Comparison of ENCODE assay signal across 8 cellular contexts in genomic region chr2:118309201-118310015, GRCh38.
A peak's percentile ranks its signal among the peaks of the same experiment; 100 is the strongest.
DNase-seq lines count a peak whose midpoint lies in the region; ATAC-seq, FAIRE-seq and TF ChIP-seq lines count a peak whose summit lies in the region.

No MANE protein-coding gene starts in this region.

- CTCF ChIA-PET in Calu3 (lab: Charles Lee): interaction anchor here (0.6 kb wide), 1 partner anchor 34 kb away, joined by 10 read pairs; no protein-coding TSS in a partner anchor

- H3K36me3 ChIP-seq in RWPE2 (ENCODE audit: low read depth): no peaks in the 10 kb centered on the region
- no peaks in the 10 kb centered on the region for H3K36me3 ChIP-seq in esophagus squamous epithelium

- no peak overlapping the region for H3K27ac Mint-ChIP-seq in Calu3 (ENCODE audit: unreplicated experiment)
- peak overlapping the region; percentile 95 for H3K27ac Mint-ChIP-seq in progenitor cell of endocrine pancreas
- no peak overlapping the region for H3K27ac Mint-ChIP-seq in HFFc6

- ATAC-seq in RWPE2 (ENCODE audit: low read depth) (peak; percentile 12; the same call in 1 of the 3 replicates), HG02678 (IDR thresholded peaks at IDR 0.05; ENCODE audit: unreplicated experiment) (no peak)

- H3K4me1 Mint-ChIP-seq in Calu3 (ENCODE audit: low read depth, unreplicated experiment) (no peaks in the 10 kb centered on the region), progenitor cell of endocrine pancreas (ENCODE audit: low read depth) (peaks cover 14% of the 10 kb centered on the region), HFFc6 (ENCODE audit: low read depth) (no peaks in the 10 kb centered on the region)

- intact Hi-C loops in Calu3 (cut with micrococcal nuclease; ENCODE audit: unreplicated experiment): no loop called here
- intact Hi-C loops in esophagus squamous epithelium (cut with DNase I): no loop called here

- no TSS peak for BruUV-seq in Calu3 (replicated peaks; lab: Mats Ljungman, UMichigan)

- H3K4me3 ChIP-seq in RWPE2 (ENCODE audit: severe bottlenecking): peak overlapping the region; percentile 37
- peak overlapping the region; percentile 36 to 73 (median 56) for H3K4me3 ChIP-seq in esophagus squamous epithelium

- H3K9me3 ChIP-seq in RWPE2 (ENCODE audit: severe bottlenecking): no peaks in the 10 kb centered on the region
- H3K9me3 ChIP-seq in esophagus squamous epithelium: no peaks in the 10 kb centered on the region

- peak overlapping the region; percentile 68 for H3K4me3 Mint-ChIP-seq in Calu3 (ENCODE audit: low read depth, unreplicated experiment)
- peak overlapping the region; percentile 81 for H3K4me3 Mint-ChIP-seq in progenitor cell of endocrine pancreas (ENCODE audit: low read depth)
- no peak overlapping the region for H3K4me3 Mint-ChIP-seq in HFFc6

- H3K9me3 Mint-ChIP-seq in Calu3 (ENCODE audit: low read depth, unreplicated experiment) (no peaks in the 10 kb centered on the region), progenitor cell of endocrine pancreas (ENCODE audit: low read depth) (no peaks in the 10 kb centered on the region), HFFc6 (peaks cover 4% of the 10 kb centered on the region; the same call in 1 of the 2 replicates)

- no peaks in the 10 kb centered on the region for H3K4me1 ChIP-seq in RWPE2 (ENCODE audit: insufficient read depth, poor library complexity, severe bottlenecking)
- H3K4me1 ChIP-seq in esophagus squamous epithelium: peaks cover 0 to 19% (median 0%) of the 10 kb centered on the region in 3 donors

- in situ Hi-C loops in KBM-7 (cut with MboI; ENCODE audit: low pct_unique_long_range_greater_than_20kb, low sequenced_read_pairs): no loop called here

- H3K27me3 ChIP-seq in RWPE2 (ENCODE audit: insufficient read depth, poor library complexity, severe bottlenecking) (no peaks in the 10 kb centered on the region), esophagus squamous epithelium (peaks cover 0 to 66% (median 4%) of the 10 kb centered on the region in 4 donors)

- 51% methylated on average over 20 to 21 of the region's 23 CpGs for WGBS in esophagus squamous epithelium, 2 donors

- DNase-seq in Calu3 (no peak), RWPE2 (ENCODE audit: low spot score) (no peak), esophagus squamous epithelium (lab: John Stamatoyannopoulos, UW) (no peak), progenitor cell of endocrine pancreas (ENCODE audit: low spot score, unreplicated experiment) (no peak), KBM-7 (no peak), HTR-8/SVneo (ENCODE audit: insufficient read length, low spot score) (no peak), HFFc6 (no peak)

- H3K36me3 Mint-ChIP-seq in Calu3 (ENCODE audit: insufficient read depth, unreplicated experiment) (peaks cover 22% of the 10 kb centered on the region), progenitor cell of endocrine pancreas (ENCODE audit: insufficient read depth) (no peaks in the 10 kb centered on the region), HFFc6 (ENCODE audit: low read depth) (no peaks in the 10 kb centered on the region)

- TF ChIP-seq POLR2A in esophagus squamous epithelium (IDR thresholded peaks at IDR 0.05): no peak

- H3K27me3 Mint-ChIP-seq in Calu3 (ENCODE audit: unreplicated experiment) (no peaks in the 10 kb centered on the region), progenitor cell of endocrine pancreas (peaks cover 6% of the 10 kb centered on the region), HFFc6 (ENCODE audit: insufficient read depth) (no peaks in the 10 kb centered on the region; the same call in 1 of the 2 replicates)

- H3K27ac ChIP-seq in RWPE2 (ENCODE audit: poor library complexity, severe bottlenecking) (no peak overlapping the region), esophagus squamous epithelium (peak overlapping the region in 1 of 4 donors; percentile 42)

- no peak for TF ChIP-seq CTCF in Calu3 (IDR thresholded peaks at IDR 0.05; ENCODE audit: unreplicated experiment)
- TF ChIP-seq CTCF in RWPE2 (IDR thresholded peaks at IDR 0.05; ENCODE audit: poor library complexity, severe bottlenecking): no peak
- TF ChIP-seq CTCF in esophagus squamous epithelium (IDR thresholded peaks at IDR 0.05): no peak
- no peak for TF ChIP-seq CTCF in progenitor cell of endocrine pancreas (IDR thresholded peaks at IDR 0.05; ENCODE audit: unreplicated experiment)
- TF ChIP-seq CTCF in HFFc6 (IDR thresholded peaks at IDR 0.05): no peak

- no peak for FAIRE-seq in HTR-8/SVneo (lab: Jason Lieb, UNC)
